ENCODE assay signal across 20 cellular contexts in genomic region chr7:22195402-22195801, GRCh38.
"Had no signal": no experiment of that assay in that cellular context is flagged by ENCODE, and none has a peak within 500 bp of the region (broad histone marks: within the 10 kb centered on the region; RNA-seq: fewer than 3 reads in every experiment).

No MANE protein-coding gene starts in this region.

- H3K27ac ChIP-seq: gastrocnemius medialis, left lung, ovary, psoas muscle, WERI-Rb-1 had no signal

- H3K9me3 ChIP-seq: gastrocnemius medialis, left lung, ovary, psoas muscle, upper lobe of left lung had no signal

- H3K4me3 ChIP-seq: gastrocnemius medialis, left lung, lung, ovary, psoas muscle, upper lobe of left lung had no signal

- H3K4me1 ChIP-seq: gastrocnemius medialis, psoas muscle had no signal

- H3K27me3 ChIP-seq: gastrocnemius medialis, left lung, ovary, upper lobe of left lung had no signal

- DNase-seq: activated CD4-positive, alpha-beta T cell treated with anti-CD3 and anti-CD28 coated beads for 1 hour; activated CD4-positive, alpha-beta T cell treated with anti-CD3 and anti-CD28 coated beads, Interleukin-2, amount 50 U/mL, for 1 hour; activated CD8-positive, alpha-beta T cell treated with anti-CD3 and anti-CD28 coated beads, Interleukin-2, amount 10 ng/mL, durations not matched to agents 7 days and 5 days; activated gamma-delta T cell; aorta; effector CD8-positive, alpha-beta T cell; gastrocnemius medialis; kidney; left lung; naive thymus-derived CD4-positive, alpha-beta T cell; ovary; psoas muscle; stimulated activated CD4-positive, alpha-beta T cell treated with anti-CD3 and anti-CD28 coated beads, Interleukin-4, amount 100 ng/mL, for 24 hours; stimulated activated naive CD4-positive, alpha-beta T cell treated with Interleukin-2 at 50 U/mL for 16 hours; T-cell; upper lobe of left lung had no signal

- H3K36me3 ChIP-seq: gastrocnemius medialis, ovary had no signal

- FAIRE-seq: endothelial cell of umbilical vein, kidney, TTC549 had no signal
